ENCODE assay signal across 12 cellular contexts in genomic region chr19:38061294-38061693, GRCh38.
DNase-seq lines count a peak whose midpoint lies in the region; ATAC-seq and TF ChIP-seq lines count a peak whose summit lies in the region.
"Had no signal": no experiment of that assay in that cellular context is flagged by ENCODE, and none has a peak within 500 bp of the region (broad histone marks: within the 10 kb centered on the region; RNA-seq: fewer than 3 reads in every experiment).

No MANE protein-coding gene starts in this region.

- peak overlapping the region; percentile 19 for H3K4me2 ChIP-seq in mesenchymal stem cell (ENCODE audit: low read length, poor library complexity, severe bottlenecking)

- TF ChIP-seq POLR2A in uterus (IDR thresholded peaks at IDR 0.05): no peak

- H3K23ac ChIP-seq in mesenchymal stem cell (ENCODE audit: low read length in 2 of 2): no peak overlapping the region

- H3K4me3 ChIP-seq in mesenchymal stem cell (ENCODE audit: insufficient read depth in 1 of 2, low read depth in 1 of 2, low read length in 2 of 2) (no peak overlapping the region), uterus (no peak overlapping the region)

- H3K27me3 ChIP-seq in mesenchymal stem cell (ENCODE audit: control insufficient read depth in 1 of 2, insufficient read depth in 1 of 2, low read length in 2 of 2) (no peaks in the 10 kb centered on the region), uterus (no peaks in the 10 kb centered on the region)

- no peak for TF ChIP-seq CTCF in C4-2B (conservative IDR thresholded peaks at IDR 0.05)
- no peak for TF ChIP-seq CTCF in uterus (IDR thresholded peaks at IDR 0.05)

- no peak overlapping the region for H2BK120ac ChIP-seq in mesenchymal stem cell (ENCODE audit: low read depth, low read length)

- H2AK5ac ChIP-seq in mesenchymal stem cell (ENCODE audit: low read length, severe bottlenecking): peak overlapping the region; percentile 47

- 43% methylated on average over 7 of the region's 7 CpGs for WGBS in mesenchymal stem cell

- no peak overlapping the region for H3K4ac ChIP-seq in mesenchymal stem cell (ENCODE audit: low read depth in 1 of 2, low read length in 2 of 2)

- no peak overlapping the region for H2AFZ ChIP-seq in mesenchymal stem cell (ENCODE audit: low read depth, low read length)

- H3K9ac ChIP-seq in mesenchymal stem cell (ENCODE audit: low read length): no peak overlapping the region

- intact Hi-C loops in uterus (cut with DNase I; ENCODE audit: low total_unique reads): no loop called here

- H4K91ac ChIP-seq in mesenchymal stem cell (ENCODE audit: low read length): no peak overlapping the region

- H3K27ac ChIP-seq in C4-2B (peak overlapping the region; percentile 94), mesenchymal stem cell (ENCODE audit: low read length, poor library complexity, severe bottlenecking) (peak overlapping the region; percentile 85), uterus (no peak overlapping the region)

- no peak overlapping the region for H2BK5ac ChIP-seq in mesenchymal stem cell (ENCODE audit: low read depth, low read length, poor library complexity, severe bottlenecking)

- H2BK12ac ChIP-seq in mesenchymal stem cell (ENCODE audit: low read length in 2 of 2): no peak overlapping the region

- ATAC-seq in HG02763 (IDR thresholded peaks at IDR 0.05; ENCODE audit: unreplicated experiment) (no peak), HG03439 (IDR thresholded peaks at IDR 0.05; ENCODE audit: unreplicated experiment) (no peak)
- ATAC-seq: effector memory CD8-positive, alpha-beta T cell; sciatic nerve had no signal

- H3K36me3 ChIP-seq in mesenchymal stem cell (ENCODE audit: control insufficient read depth in 1 of 2, insufficient read depth in 2 of 2, low read depth in 1 of 2, low read length in 2 of 2) (peaks cover 0 to 2% of the 10 kb centered on the region in 2 experiments), uterus (no peaks in the 10 kb centered on the region)

- H3K18ac ChIP-seq in mesenchymal stem cell (ENCODE audit: low read depth in 1 of 2, low read length in 2 of 2): peak overlapping the region in 1 of 2 experiments; percentile 0

- no peak overlapping the region for H2BK15ac ChIP-seq in mesenchymal stem cell (ENCODE audit: low read depth, poor library complexity, severe bottlenecking)

- H3K4me1 ChIP-seq in mesenchymal stem cell (ENCODE audit: control insufficient read depth, insufficient read depth, low read depth, low read length): peaks cover 49% of the 10 kb centered on the region
- H3K4me1 ChIP-seq in uterus: no peaks in the 10 kb centered on the region

- H4K8ac ChIP-seq in mesenchymal stem cell (ENCODE audit: low read length): peak overlapping the region; percentile 45

- peaks cover 11% of the 10 kb centered on the region for H3K79me1 ChIP-seq in mesenchymal stem cell (replicated peaks; ENCODE audit: low read length, poor library complexity, severe bottlenecking)

- no peaks in the 10 kb centered on the region for H3K9me3 ChIP-seq in mesenchymal stem cell (ENCODE audit: control insufficient read depth, low read length)
- no peaks in the 10 kb centered on the region for H3K9me3 ChIP-seq in uterus

- DNase-seq in HT1080 (ENCODE audit: low read depth): peak; percentile 93
- peak; percentile 51 for DNase-seq in astrocyte of the hippocampus (ENCODE audit: low read depth, low spot score)
- DNase-seq in mesenchymal stem cell: peak; percentile 83
- DNase-seq in uterus: no peak
- no peak for DNase-seq in NOMO-1 treated with DMSO at 0.1 percent for 48 hours (lab: John Stamatoyannopoulos, UW; ENCODE audit: unreplicated experiment)
- DNase-seq: DMS79; effector memory CD8-positive, alpha-beta T cell; T-helper 9 cell had no signal

- no peak overlapping the region for H3K14ac ChIP-seq in mesenchymal stem cell (ENCODE audit: low read length in 2 of 2)

Comparison
In these comparisons a context has a peak if more than half of its experiments do, and no peak if none do; other contexts are left out.
1. H3K27ac ChIP-seq: peak in C4-2B (single experiment) and mesenchymal stem cell (single experiment); none in uterus (0 of 2).
2. DNase-seq: peak in HT1080 (single experiment), astrocyte of the hippocampus (single experiment) and mesenchymal stem cell (single experiment); none in uterus (0 of 2) and NOMO-1 treated with DMSO at 0.1 percent for 48 hours (single experiment).